ENCODE assay signal across 1 cellular context in genomic region chr19:5686326-5686646, GRCh38.
TF ChIP-seq lines count a peak whose summit lies in the region.

No MANE protein-coding gene starts in this region.

TF ChIP-seq in IMR-90, 13 proteins besides CTCF, POLR2A, EP300 and RAD21:
- TF ChIP-seq MAFK (IDR thresholded peaks at IDR 0.05; ENCODE audit: low read depth, low read length): no peak
- no peak for TF ChIP-seq RFX5 (IDR thresholded peaks at IDR 0.05; ENCODE audit: low read depth, low read length)
- no peak for TF ChIP-seq CEBPB (IDR thresholded peaks at IDR 0.05; ENCODE audit: low read depth, low read length)
- no peak for TF ChIP-seq RCOR1 (IDR thresholded peaks at IDR 0.05; ENCODE audit: insufficient replicate concordance, low read length)
- no peak for TF ChIP-seq MAZ (IDR thresholded peaks at IDR 0.05; ENCODE audit: borderline replicate concordance, low read depth, low read length)
- no peak for TF ChIP-seq NFE2L2 (IDR thresholded peaks at IDR 0.05; ENCODE audit: low read depth, low read length)
- TF ChIP-seq BHLHE40 (IDR thresholded peaks at IDR 0.05; ENCODE audit: low read depth, low read length): no peak
- TF ChIP-seq ELK1 (IDR thresholded peaks at IDR 0.05; ENCODE audit: borderline replicate concordance, low read depth, low read length): no peak
- no peak for TF ChIP-seq SMC3 (IDR thresholded peaks at IDR 0.05; ENCODE audit: low read depth, low read length)
- TF ChIP-seq USF2 (IDR thresholded peaks at IDR 0.05; ENCODE audit: low read depth, low read length): no peak
- no peak for TF ChIP-seq MXI1 (IDR thresholded peaks at IDR 0.05; ENCODE audit: borderline replicate concordance, low read depth, low read length)
- no peak for TF ChIP-seq FOS (IDR thresholded peaks at IDR 0.05; ENCODE audit: low read depth, low read length)
- no peak for TF ChIP-seq CHD1 (IDR thresholded peaks at IDR 0.05; ENCODE audit: low read depth, low read length)
